Comparison of ENCODE assay signal across 15 cellular contexts in genomic region chr4:184515606-184516005, GRCh38. TPM values are rescaled to one million over a fixed set of nuclear protein-coding genes. Genes with fewer than 3 reads are reported as not detected.
DNase-seq lines count a peak whose midpoint lies in the region; ATAC-seq and TF ChIP-seq lines count a peak whose summit lies in the region.
"Had no signal": no experiment of that assay in that cellular context is flagged by ENCODE, and none has a peak within 500 bp of the region (broad histone marks: within the 10 kb centered on the region; RNA-seq: fewer than 3 reads in every experiment).

No MANE protein-coding gene starts in this region.

- peaks cover 31% of the 10 kb centered on the region for H3K4me1 Mint-ChIP-seq in activated CD4-positive, alpha-beta T cell treated with anti-CD3 and anti-CD28 coated beads, Interleukin-2, amount 10 ng/mL, durations not matched to agents 24 days and 14 days
- peaks cover 33% of the 10 kb centered on the region for H3K4me1 Mint-ChIP-seq in CD14-positive monocyte
- peaks cover 35% of the 10 kb centered on the region for H3K4me1 Mint-ChIP-seq in activated CD8-positive, alpha-beta T cell treated with anti-CD3 and anti-CD28 coated beads, Interleukin-2, amount 10 ng/mL, durations not matched to agents 7 days and 5 days (ENCODE audit: low read depth)

- H3K9me3 Mint-ChIP-seq in activated CD4-positive, alpha-beta T cell treated with anti-CD3 and anti-CD28 coated beads, Interleukin-2, amount 10 ng/mL, durations not matched to agents 24 days and 14 days: peaks cover 5% of the 10 kb centered on the region
- H3K9me3 Mint-ChIP-seq in CD14-positive monocyte: peaks cover 0 to 7% (median 6%) of the 10 kb centered on the region in 7 donors
- H3K9me3 Mint-ChIP-seq in activated CD8-positive, alpha-beta T cell treated with anti-CD3 and anti-CD28 coated beads, Interleukin-2, amount 10 ng/mL, durations not matched to agents 7 days and 5 days (ENCODE audit: insufficient read depth): peaks cover 9% of the 10 kb centered on the region

- peak overlapping the region; percentile 0 for H3K4me3 Mint-ChIP-seq in activated CD4-positive, alpha-beta T cell treated with anti-CD3 and anti-CD28 coated beads, Interleukin-2, amount 10 ng/mL, durations not matched to agents 24 days and 14 days
- no peak overlapping the region for H3K4me3 Mint-ChIP-seq in CD14-positive monocyte
- H3K4me3 Mint-ChIP-seq in activated CD8-positive, alpha-beta T cell treated with anti-CD3 and anti-CD28 coated beads, Interleukin-2, amount 10 ng/mL, durations not matched to agents 7 days and 5 days: no peak overlapping the region

- peaks cover 0 to 10% (median 4%) of the 10 kb centered on the region in 4 donors for H3K4me1 ChIP-seq in transverse colon

- no peak for DNase-seq in activated CD4-positive, alpha-beta T cell treated with anti-CD3 and anti-CD28 coated beads, Interleukin-2, amount 10 ng/mL, durations not matched to agents 24 days and 14 days
- no peak for DNase-seq in activated CD4-positive, alpha-beta T cell treated with anti-CD3 and anti-CD28 coated beads, Interleukin-2, amount 50 U/mL, for 48 hours
- DNase-seq in CD14-positive monocyte (ENCODE audit: low spot score) (no peak), dorsolateral prefrontal cortex (no peak), transverse colon (no peak), mucosa of gallbladder (ENCODE audit: low spot score) (no peak)
- no peak for DNase-seq in activated CD8-positive, alpha-beta T cell treated with anti-CD3 and anti-CD28 coated beads, Interleukin-2, amount 10 ng/mL, durations not matched to agents 7 days and 5 days
- no peak for DNase-seq in stimulated activated naive CD4-positive, alpha-beta T cell (lab: John Stamatoyannopoulos, UW)
- DNase-seq: DMS153, EL, NCI-H1105 treated with DMSO at 0.1 percent for 48 hours, NCI-H1930, NCI-H2171 treated with DMSO at 0.1 percent for 48 hours, NCI-H510A had no signal

- peak overlapping the region; percentile 84 for H3K27ac Mint-ChIP-seq in activated CD4-positive, alpha-beta T cell treated with anti-CD3 and anti-CD28 coated beads, Interleukin-2, amount 10 ng/mL, durations not matched to agents 24 days and 14 days
- peak overlapping the region in 4 of 7 donors; percentile 9 to 72 (median 66) for H3K27ac Mint-ChIP-seq in CD14-positive monocyte
- H3K27ac Mint-ChIP-seq in activated CD8-positive, alpha-beta T cell treated with anti-CD3 and anti-CD28 coated beads, Interleukin-2, amount 10 ng/mL, durations not matched to agents 7 days and 5 days: peak overlapping the region; percentile 5

- no peak for TF ChIP-seq POLR2A in transverse colon (IDR thresholded peaks at IDR 0.05)

- WGBS in transverse colon (ENCODE audit: low coverage in 1 of 2), 2 donors: 93 to 96% methylated on average over 2 to 3 of the region's 3 CpGs

- H3K36me3 Mint-ChIP-seq in activated CD4-positive, alpha-beta T cell treated with anti-CD3 and anti-CD28 coated beads, Interleukin-2, amount 10 ng/mL, durations not matched to agents 24 days and 14 days (ENCODE audit: low read depth): peaks cover 11% of the 10 kb centered on the region
- H3K36me3 Mint-ChIP-seq in CD14-positive monocyte: peaks cover 0 to 1% of the 10 kb centered on the region in 2 donors
- H3K36me3 Mint-ChIP-seq in activated CD8-positive, alpha-beta T cell treated with anti-CD3 and anti-CD28 coated beads, Interleukin-2, amount 10 ng/mL, durations not matched to agents 7 days and 5 days (ENCODE audit: low read depth): peaks cover 15% of the 10 kb centered on the region

- in situ Hi-C loops in transverse colon (cut with MboI; ENCODE audit: low pct_ligation_motif_present in 1 of 4, low pct_unique_long_range_greater_than_20kb in 1 of 4, low sequenced_read_pairs in 3 of 4): no loop called here

- POLR2A ChIA-PET in activated CD8-positive, alpha-beta T cell treated with anti-CD3 and anti-CD28 coated beads, Interleukin-2, amount 10 ng/mL, durations not matched to agents 7 days and 5 days (lab: Charles Lee): interaction anchor here (0.7 to 6.4 kb wide), 5 partner anchors 12 to 226 kb away, joined by 3 to 71 read pairs (median 9); partner anchors contain the start of gene IRF2

- intact Hi-C loops in activated CD4-positive, alpha-beta T cell treated with anti-CD3 and anti-CD28 coated beads, Interleukin-2, amount 10 ng/mL, durations not matched to agents 24 days and 14 days (cut with micrococcal nuclease): no loop called here
- intact Hi-C loops in CD14-positive monocyte (cut with micrococcal nuclease): no loop called here
- intact Hi-C loops in dorsolateral prefrontal cortex (cut with DNase I): loop anchor here in 1 of 2 donors (2.0 kb wide), 1 partner anchor 35 kb away; no protein-coding TSS in a partner anchor
- intact Hi-C loops in transverse colon (cut with DNase I; ENCODE audit: low total_unique reads): no loop called here

- CTCF ChIA-PET in activated CD8-positive, alpha-beta T cell treated with anti-CD3 and anti-CD28 coated beads, Interleukin-2, amount 10 ng/mL, durations not matched to agents 7 days and 5 days (lab: Charles Lee): interaction anchor here (1.1 to 3.0 kb wide), 6 partner anchors 9 to 251 kb away, joined by 3 to 36 read pairs (median 6); partner anchors contain the start of gene IRF2

- H3K4me3 ChIP-seq in dorsolateral prefrontal cortex (no peak overlapping the region), transverse colon (no peak overlapping the region)
- H3K4me3 ChIP-seq: K562 had no signal

- H3K27ac ChIP-seq in dorsolateral prefrontal cortex: peak overlapping the region in 41 of 59 donors; percentile 46 to 97 (median 90)
- H3K27ac ChIP-seq in transverse colon: no peak overlapping the region

- no peaks in the 10 kb centered on the region for H3K36me3 ChIP-seq in transverse colon

- ATAC-seq in activated CD8-positive, alpha-beta T cell treated with anti-CD3 and anti-CD28 coated beads, Interleukin-2, amount 10 ng/mL, durations not matched to agents 7 days and 5 days: no peak
- ATAC-seq: K562 had no signal

- peaks cover 0 to 5% of the 10 kb centered on the region in 2 donors for H3K9me3 ChIP-seq in transverse colon

- H3K27me3 Mint-ChIP-seq in activated CD4-positive, alpha-beta T cell treated with anti-CD3 and anti-CD28 coated beads, Interleukin-2, amount 10 ng/mL, durations not matched to agents 24 days and 14 days: no peaks in the 10 kb centered on the region
- no peaks in the 10 kb centered on the region for H3K27me3 Mint-ChIP-seq in CD14-positive monocyte (ENCODE audit: low read depth in 3 of 3)
- no peaks in the 10 kb centered on the region for H3K27me3 Mint-ChIP-seq in activated CD8-positive, alpha-beta T cell treated with anti-CD3 and anti-CD28 coated beads, Interleukin-2, amount 10 ng/mL, durations not matched to agents 7 days and 5 days (ENCODE audit: low read depth)

- TF ChIP-seq CTCF in CD14-positive monocyte (IDR thresholded peaks at IDR 0.05) (no peak), dorsolateral prefrontal cortex (IDR thresholded peaks at IDR 0.05 in 54 of 56, conservative IDR thresholded peaks at IDR 0.05 in 2 of 56; ENCODE audit: low read depth in 1 of 56, partially characterized antibody in 56 of 56) (no peak), transverse colon (IDR thresholded peaks at IDR 0.05) (no peak)

- no peaks in the 10 kb centered on the region for H3K27me3 ChIP-seq in dorsolateral prefrontal cortex
- H3K27me3 ChIP-seq in transverse colon: no peaks in the 10 kb centered on the region

- no peak for TF ChIP-seq EP300 in transverse colon (IDR thresholded peaks at IDR 0.05; ENCODE audit: low read depth)

RNA-seq across cellular contexts. Expression of gene IRF2, which starts 41.3 kb away (rescaled TPM):
- 48.7 and 50.0 TPM in 2 replicates for total RNA-seq in activated CD4-positive, alpha-beta T cell treated with anti-CD3 and anti-CD28 coated beads, Interleukin-2, amount 10 ng/mL, durations not matched to agents 24 days and 14 days
- polyA plus RNA-seq in CD14-positive monocyte: 10 to 100 TPM; 51.3 to 76.8 TPM
- 10 to 100 TPM; 59.7 to 65.3 TPM for total RNA-seq in activated CD8-positive, alpha-beta T cell treated with anti-CD3 and anti-CD28 coated beads, Interleukin-2, amount 10 ng/mL, durations not matched to agents 7 days and 5 days
- total RNA-seq in dorsolateral prefrontal cortex (10 to 100 TPM; 18.8 to 61.7 (median 33.1) TPM), transverse colon (10 to 100 TPM; 15.3 to 85.3 (median 42.5) TPM), mucosa of gallbladder (45.3 TPM)

Comparison
In these comparisons a context has a peak if more than half of its experiments do, and no peak if none do; other contexts are left out.
1. H3K27ac Mint-ChIP-seq: peak in every context shown above with its lines; median percentile 84 in activated CD4-positive, alpha-beta T cell treated with anti-CD3 and anti-CD28 coated beads, Interleukin-2, amount 10 ng/mL, durations not matched to agents 24 days and 14 days; 66 in CD14-positive monocyte; 5 in activated CD8-positive, alpha-beta T cell treated with anti-CD3 and anti-CD28 coated beads, Interleukin-2, amount 10 ng/mL, durations not matched to agents 7 days and 5 days.
2. H3K27ac ChIP-seq: peak in dorsolateral prefrontal cortex (41 of 59); none in transverse colon (0 of 4).